In the genomic region with DNA sequence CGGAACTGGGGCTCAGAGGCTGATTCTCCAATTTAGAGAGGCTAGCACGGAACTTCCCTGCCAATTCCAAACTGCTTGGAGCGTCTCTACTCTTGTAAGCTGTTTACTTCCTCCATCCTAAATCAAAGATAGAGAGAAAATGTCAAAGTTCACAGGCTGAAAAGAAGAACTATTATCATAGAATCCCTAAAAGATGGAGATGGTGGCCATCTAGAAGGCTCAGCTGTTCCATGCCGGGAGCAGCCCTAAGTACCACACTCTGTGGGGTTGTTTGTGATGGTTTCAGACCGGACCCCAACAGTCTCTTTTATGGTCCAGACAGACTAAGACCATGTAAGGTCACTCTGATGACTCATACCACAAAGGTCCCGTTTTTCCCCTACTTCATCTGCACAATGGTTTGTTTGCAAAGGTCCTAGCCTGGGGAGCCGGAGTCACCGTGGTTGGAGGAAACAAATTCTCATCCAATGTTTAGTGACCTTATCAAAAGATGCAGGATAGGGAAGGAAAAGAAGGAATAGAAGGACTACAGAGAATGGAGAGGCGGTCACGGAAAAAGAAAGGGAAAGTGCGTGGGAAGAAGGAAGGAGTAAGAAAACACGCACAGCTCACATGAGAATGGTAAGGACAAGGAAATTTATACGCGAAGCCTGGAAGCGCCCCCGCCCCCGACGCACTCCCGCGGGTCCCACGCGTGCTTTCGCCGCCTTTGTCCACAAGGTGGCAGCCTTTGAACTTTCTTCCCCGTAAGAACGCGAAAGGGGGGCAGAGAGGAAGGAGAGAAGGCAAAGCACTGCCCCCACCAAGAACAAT, we compare ENCODE assay signal across 8 cellular contexts. TPM values are rescaled to one million over a fixed set of nuclear protein-coding genes. Genes with fewer than 3 reads are reported as not detected.
DNase-seq lines count a peak whose midpoint lies in the region; ATAC-seq and TF ChIP-seq lines count a peak whose summit lies in the region.

No MANE protein-coding gene starts in this region.

- H3K4me1 ChIP-seq in A673 (ENCODE audit: insufficient read depth, low read length, poor library complexity, severe bottlenecking) (peaks cover 41% of the 10 kb centered on the region), ectodermal cell (ENCODE audit: control insufficient read depth, insufficient read depth, low read length) (peaks cover 5% of the 10 kb centered on the region), lung (ENCODE audit: control insufficient read depth in 2 of 2, insufficient read depth in 2 of 2, low read length in 2 of 2) (peaks cover 2 to 4% of the 10 kb centered on the region in 2 donors)

- H3K4me3 ChIP-seq in A673 (ENCODE audit: low read depth, low read length, poor library complexity, severe bottlenecking) (peak overlapping the region; percentile 95), ectodermal cell (ENCODE audit: insufficient read depth, low read depth, low read length) (peak overlapping the region; percentile 80), lung (peak overlapping the region; percentile 56)

- POLR2A ChIA-PET in A673 (lab: Charles Lee; ENCODE audit: low non-redundant PET): no interaction called here

- H3K27me3 ChIP-seq in A673 (replicated peaks; ENCODE audit: insufficient read depth, low read depth, low read length, poor library complexity) (no peaks in the 10 kb centered on the region), ectodermal cell (ENCODE audit: control insufficient read depth, insufficient read depth, low read length, poor library complexity, severe bottlenecking) (peaks cover 19% of the 10 kb centered on the region), lung (ENCODE audit: control insufficient read depth, insufficient read depth) (no peaks in the 10 kb centered on the region)

- H3K36me3 ChIP-seq in A673 (ENCODE audit: insufficient read depth, low read length, poor library complexity, severe bottlenecking) (no peaks in the 10 kb centered on the region), ectodermal cell (ENCODE audit: control insufficient read depth, insufficient read depth, low read length) (no peaks in the 10 kb centered on the region), lung (ENCODE audit: control insufficient read depth in 2 of 2, insufficient read depth in 2 of 2, low read length in 2 of 2) (no peaks in the 10 kb centered on the region)

- H3K9me3 ChIP-seq in A673 (ENCODE audit: low read depth, low read length, poor library complexity, severe bottlenecking): no peaks in the 10 kb centered on the region
- H3K9me3 ChIP-seq in ectodermal cell (ENCODE audit: control insufficient read depth, low read length): no peaks in the 10 kb centered on the region
- H3K9me3 ChIP-seq in lung (ENCODE audit: control insufficient read depth in 2 of 2, insufficient read depth in 1 of 2, low read length in 1 of 2): no peaks in the 10 kb centered on the region

- CTCF ChIA-PET in A673 (lab: Charles Lee): interaction anchor here (0.6 to 0.8 kb wide), 5 partner anchors 12 to 1575 kb away, joined by 3 to 7 read pairs (median 6); no protein-coding TSS in a partner anchor

- 23 to 25% methylated on average over 27 of the region's 27 CpGs for WGBS in ectodermal cell, 2 experiments
- 11 to 13% methylated on average over 27 of the region's 27 CpGs for WGBS in lung, 2 donors

- TF ChIP-seq CTCF in A673 (conservative IDR thresholded peaks at IDR 0.05; ENCODE audit: low read depth, low read length) (peak; percentile 89), GM12872 (IDR thresholded peaks at IDR 0.05; ENCODE audit: insufficient read depth, low read depth, low read length) (peak; percentile 74), lung (IDR thresholded peaks at IDR 0.05; ENCODE audit: control extremely low read depth, extremely low read depth) (peak; percentile 31)

- peak overlapping the region; percentile 86 for H3K27ac ChIP-seq in A673 (ENCODE audit: low read depth, low read length, poor library complexity, severe bottlenecking)
- no peak overlapping the region for H3K27ac ChIP-seq in ectodermal cell (ENCODE audit: insufficient read depth, low read depth, low read length, poor library complexity, severe bottlenecking)
- H3K27ac ChIP-seq in lung (ENCODE audit: low read depth in 1 of 2, low read length in 1 of 2): peak overlapping the region in 1 of 2 donors; percentile 24

- intact Hi-C loops in A673 (cut with micrococcal nuclease; ENCODE audit: unreplicated experiment): loop anchor here (1.0 to 5.0 kb wide), 3 partner anchors 84 to 550 kb away; no protein-coding TSS in a partner anchor

- ATAC-seq in lung (ENCODE audit: insufficient read depth, low FRiP score): peak; percentile 68
- no peak for ATAC-seq in GM18502 (IDR thresholded peaks at IDR 0.05; ENCODE audit: poor library complexity, unreplicated experiment)

- DNase-seq in A673 (ENCODE audit: low spot score) (peak; percentile 88), NCI-H1930 (lab: John Stamatoyannopoulos, UW) (peak; percentile 21 to 44), lung (ENCODE audit: low spot score) (peak; percentile 67)
- DNase-seq in activated CD4-positive, alpha-beta T cell treated with anti-CD3 and anti-CD28 coated beads for 4 hours: peak; percentile 28 to 52
- peak; percentile 19 for DNase-seq in stimulated activated CD8-positive, alpha-beta memory T cell treated with anti-CD3 and anti-CD28 coated beads, Interleukin-12 subunit alpha, Interleukin-12 subunit beta, amount 100 ng/mL, for 1 hour (ENCODE audit: low read depth)

- TSS peak; percentile 54 for BruUV-seq in A673 (replicated peaks; lab: Mats Ljungman, UMichigan)

RNA-seq across cellular contexts. Expression of gene ANTXR1, which starts 0.5 kb away (rescaled TPM):
- total RNA-seq in A673 (2021) (160 and 181 TPM in 2 replicates), lung (10 to 100 TPM; 54.1 to 81.0 TPM)
- 20.0 TPM for polyA plus RNA-seq in ectodermal cell (2013, experiment 1 of 4)
- polyA plus RNA-seq in ectodermal cell (2013, experiment 2 of 4): 17.7 TPM
- 13.0 TPM for polyA plus RNA-seq in ectodermal cell (2013, experiment 3 of 4)
- 16.9 TPM for polyA plus RNA-seq in ectodermal cell (2013, experiment 4 of 4)
- 10 to 100 TPM; 13.4 to 15.4 TPM for polyA plus RNA-seq in lung

RNA-seq across cellular contexts. Expression of gene GKN1, which starts 38.1 kb away (rescaled TPM):
- not detected in 2 replicates for total RNA-seq in A673 (2021)
- not detected for polyA plus RNA-seq in ectodermal cell (2013, experiment 1 of 4)
- not detected for polyA plus RNA-seq in ectodermal cell (2013, experiment 2 of 4)
- polyA plus RNA-seq in ectodermal cell (2013, experiment 3 of 4): not detected
- not detected for polyA plus RNA-seq in ectodermal cell (2013, experiment 4 of 4)
- total RNA-seq in lung: not detected
- under 1 TPM in 1 of 2 donors, not detected in 1; 0.15 TPM for polyA plus RNA-seq in lung

RNA-seq across cellular contexts. Expression of gene GKN2, which starts 59.8 kb away (rescaled TPM):
- total RNA-seq in A673 (2021) (not detected in 2 replicates), lung (100 to 1,000 TPM in 1 of 2 donors, 1 to 10 TPM in 1; 3.4 to 103 TPM)
- not detected for polyA plus RNA-seq in ectodermal cell (2013, experiment 1 of 4)
- polyA plus RNA-seq in ectodermal cell (2013, experiment 2 of 4): not detected
- not detected for polyA plus RNA-seq in ectodermal cell (2013, experiment 3 of 4)
- not detected for polyA plus RNA-seq in ectodermal cell (2013, experiment 4 of 4)
- 100 to 1,000 TPM; 101 to 429 TPM for polyA plus RNA-seq in lung

Comparison
In these comparisons a context has a peak if more than half of its experiments do, and no peak if none do; other contexts are left out.
1. DNase-seq: peak in every context shown above with its lines; median percentile 88 in A673; 67 in lung; 40 in activated CD4-positive, alpha-beta T cell treated with anti-CD3 and anti-CD28 coated beads for 4 hours; 32 in NCI-H1930; 19 in stimulated activated CD8-positive, alpha-beta memory T cell treated with anti-CD3 and anti-CD28 coated beads, Interleukin-12 subunit alpha, Interleukin-12 subunit beta, amount 100 ng/mL, for 1 hour.
2. CTCF ChIP-seq: peak in every context shown above with its lines; median percentile 89 in A673; 74 in GM12872; 31 in lung.